In genomic region chr14:89672636-89673279, GRCh38 we compare ENCODE assay signal across 15 cellular contexts.
DNase-seq lines count a peak whose midpoint lies in the region; FAIRE-seq and TF ChIP-seq lines count a peak whose summit lies in the region.
"Had no signal": no experiment of that assay in that cellular context is flagged by ENCODE, and none has a peak within 500 bp of the region (broad histone marks: within the 10 kb centered on the region; RNA-seq: fewer than 3 reads in every experiment).

No MANE protein-coding gene starts in this region.

- FAIRE-seq in H1 (lab: Jason Lieb, UNC), result no peak

- H4K91ac ChIP-seq in H1 (replicated peaks; ENCODE audit: insufficient read length, low read length), result no peak overlapping the region

- H3K18ac ChIP-seq in H1 (ENCODE audit: extremely low read depth, low read length), result no peak overlapping the region

- no peak overlapping the region for H3K56ac ChIP-seq in H1 (replicated peaks; ENCODE audit: insufficient read length, low read depth, low read length)

- peaks cover 14% of the 10 kb centered on the region for H3K4me1 Mint-ChIP-seq in nephron progenitor cell

- TF ChIP-seq EP300 in H1 (IDR thresholded peaks at IDR 0.05; ENCODE audit: borderline replicate concordance in 1 of 2, low read depth in 2 of 2, low read length in 2 of 2), result no peak

- H3K79me1 ChIP-seq in H1 (ENCODE audit: low read depth, low read length), result no peaks in the 10 kb centered on the region

- H3K79me2 ChIP-seq in H1 (ENCODE audit: control insufficient read depth in 1 of 2, insufficient read depth in 2 of 2, low read length in 2 of 2) (no peaks in the 10 kb centered on the region), OCI-LY7 (ENCODE audit: insufficient read depth, low read depth, low read length) (no peaks in the 10 kb centered on the region)

- no peaks in the 10 kb centered on the region for H3K9me2 ChIP-seq in OCI-LY7 (ENCODE audit: insufficient read depth, low read length)

- POLR2A ChIA-PET in H1 (lab: Charles Lee; ENCODE audit: partially characterized antibody), result interaction anchor here (0.7 kb wide), 1 partner anchor 29 kb away, joined by 3 read pairs; no protein-coding TSS in a partner anchor
- POLR2A ChIA-PET in OCI-LY7 (lab: Charles Lee), result interaction anchor here (0.5 to 0.7 kb wide), 2 partner anchors 242 to 832 kb away, joined by 3 read pairs; no protein-coding TSS in a partner anchor

- 91% methylated on average over 12 of the region's 12 CpGs; no CpG with 5 or more reads in 1 of the 2 experiments for WGBS in H1 (ENCODE audit: extremely low coverage in 1 of 2, insufficient coverage in 1 of 2, insufficient read length in 1 of 2, insufficient replicate concordance in 2 of 2, low coverage in 1 of 2, low lambda C conversion rate in 2 of 2, missing lambda C conversion rate in 1 of 2), 2 experiments

- no peak for TF ChIP-seq POLR2A in H1 (IDR thresholded peaks at IDR 0.05; ENCODE audit: control extremely low read depth in 1 of 2, low read depth in 2 of 2, low read length in 2 of 2)

- H3K14ac ChIP-seq in H1 (ENCODE audit: insufficient read length), result no peak overlapping the region

- H3K4me3 ChIP-seq in H1 (ENCODE audit: extremely low read depth in 1 of 4, insufficient read depth in 2 of 4, low read depth in 3 of 4, low read length in 4 of 4) (no peak overlapping the region), OCI-LY7 (ENCODE audit: low read depth, low read length, poor library complexity, severe bottlenecking) (no peak overlapping the region)
- H3K4me3 ChIP-seq: GM23248 had no signal

- no peak overlapping the region for H2BK12ac ChIP-seq in H1 (ENCODE audit: low read depth, low read length)

- BruUV-seq in OCI-LY7 (replicated peaks; lab: Mats Ljungman, UMichigan), result no TSS peak

- H3K4me2 ChIP-seq in H1 (ENCODE audit: insufficient read depth in 1 of 2, low read depth in 2 of 2, low read length in 2 of 2) (no peak overlapping the region), OCI-LY7 (ENCODE audit: low read length) (no peak overlapping the region)

- no peaks in the 10 kb centered on the region for H3K36me3 Mint-ChIP-seq in nephron progenitor cell (ENCODE audit: low read depth)

- CTCF ChIA-PET in H1 (lab: Charles Lee; ENCODE audit: partially characterized antibody), result interaction anchor here (0.8 to 1.5 kb wide), 3 partner anchors 14 to 91 kb away, joined by 3 read pairs; no protein-coding TSS in a partner anchor
- CTCF ChIA-PET in OCI-LY7 (lab: Charles Lee; ENCODE audit: unreplicated experiment), result no interaction called here

- intact Hi-C loops in OCI-LY7 (cut with micrococcal nuclease; ENCODE audit: unreplicated experiment), result no loop called here

- H3K36me3 ChIP-seq in H1 (ENCODE audit: control insufficient read depth in 2 of 4, insufficient read depth in 4 of 4, low read length in 3 of 4) (no peaks in the 10 kb centered on the region), OCI-LY7 (ENCODE audit: insufficient read depth, low read length) (no peaks in the 10 kb centered on the region)

- no peak overlapping the region for H3K4ac ChIP-seq in H1 (replicated peaks; ENCODE audit: insufficient read length, low read depth, low read length)

- H3K4me3 Mint-ChIP-seq in nephron progenitor cell, result no peak overlapping the region
- H3K4me3 Mint-ChIP-seq: activated CD8-positive, alpha-beta memory T cell treated with anti-CD3 and anti-CD28 coated beads, Interleukin-2, amount 10 ng/mL, durations not matched to agents 7 days and 5 days had no signal

- H4K8ac ChIP-seq in H1 (ENCODE audit: extremely low read depth, insufficient read depth, low read length), result no peak overlapping the region

- TF ChIP-seq RAD21 in H1 (IDR thresholded peaks at IDR 0.05 in 1 of 2, conservative IDR thresholded peaks at IDR 0.05 in 1 of 2; ENCODE audit: low read depth in 2 of 2, low read length in 2 of 2), result no peak

- H4K20me1 ChIP-seq in H1 (replicated peaks in 1 of 2; ENCODE audit: control insufficient read depth in 1 of 2, insufficient read depth in 2 of 2, low read length in 2 of 2) (no peaks in the 10 kb centered on the region), OCI-LY7 (ENCODE audit: insufficient read depth, low read length) (no peaks in the 10 kb centered on the region)

- no peak for TF ChIP-seq CTCF in H1 (IDR thresholded peaks at IDR 0.05; ENCODE audit: control extremely low read depth in 1 of 3, insufficient read depth in 1 of 3, low read depth in 1 of 3, low read length in 3 of 3)
- no peak for TF ChIP-seq CTCF in nephron progenitor cell (IDR thresholded peaks at IDR 0.05)
- no peak for TF ChIP-seq CTCF in OCI-LY7 (conservative IDR thresholded peaks at IDR 0.05; ENCODE audit: low read length)

- peak overlapping the region; percentile 84 for H3K27ac Mint-ChIP-seq in nephron progenitor cell
- H3K27ac Mint-ChIP-seq: activated CD8-positive, alpha-beta memory T cell treated with anti-CD3 and anti-CD28 coated beads, Interleukin-2, amount 10 ng/mL, durations not matched to agents 7 days and 5 days had no signal

- H3K9me3 Mint-ChIP-seq in nephron progenitor cell, result peaks cover 5% of the 10 kb centered on the region

- H3K27me3 ChIP-seq in H1 (replicated peaks in 1 of 4; ENCODE audit: control insufficient read depth in 3 of 4, extremely low read depth in 1 of 4, insufficient read depth in 3 of 4, low read length in 3 of 4), result no peaks in the 10 kb centered on the region

- no peaks in the 10 kb centered on the region for H3K4me1 ChIP-seq in H1 (replicated peaks in 1 of 4; ENCODE audit: control insufficient read depth in 3 of 4, insufficient read depth in 4 of 4, low read length in 3 of 4)
- H3K4me1 ChIP-seq in OCI-LY7 (ENCODE audit: insufficient read depth, low read length, poor library complexity, severe bottlenecking), result no peaks in the 10 kb centered on the region

- no peak overlapping the region for H2BK5ac ChIP-seq in H1 (ENCODE audit: low read depth, low read length)

- H3K27ac ChIP-seq in H1 (ENCODE audit: low read depth, low read length), result no peak overlapping the region
- H3K27ac ChIP-seq in OCI-LY7 (ENCODE audit: low read depth, low read length, poor library complexity, severe bottlenecking), result no peak overlapping the region
- H3K27ac ChIP-seq: 22Rv1, GM23248 had no signal

- H3K23me2 ChIP-seq in H1 (ENCODE audit: low read depth, low read length), result peaks cover 2% of the 10 kb centered on the region; the same call in 1 of the 2 replicates

- DNase-seq in DMS 273 (lab: John Stamatoyannopoulos, UW; ENCODE audit: unreplicated experiment), result peak; percentile 22
- DNase-seq in DMS 273 treated with DMSO at 0.1 percent for 48 hours (lab: John Stamatoyannopoulos, UW), result no peak
- peak; percentile 37 for DNase-seq in NCI-H69 (lab: John Stamatoyannopoulos, UW)
- no peak for DNase-seq in H1 (ENCODE audit: low read depth in 1 of 2, low spot score in 2 of 2)
- no peak for DNase-seq in nephron progenitor cell
- no peak for DNase-seq in NCI-H1417 treated with DMSO at 0.1 percent for 48 hours (lab: John Stamatoyannopoulos, UW)
- no peak for DNase-seq in NAMALWA (ENCODE audit: low spot score)
- no peak for DNase-seq in OCI-LY7 (ENCODE audit: low spot score)
- DNase-seq: activated CD8-positive, alpha-beta memory T cell treated with anti-CD3 and anti-CD28 coated beads, Interleukin-2, amount 10 ng/mL, durations not matched to agents 7 days and 5 days; GM23248; hippocampal formation; NCI-H187 treated with DMSO at 0.1 percent for 48 hours; retina; T-helper 9 cell had no signal

- no peak overlapping the region for H3K23ac ChIP-seq in H1 (ENCODE audit: insufficient read length)

- H3K9me3 ChIP-seq in H1 (ENCODE audit: insufficient read depth in 2 of 2, low read depth in 1 of 2, low read length in 1 of 2), result 0 out of 4 replicates have a peak, but pooled peaks cover 0 to 3% of the 10 kb centered on the region in 2 experiments
- H3K9me3 ChIP-seq in OCI-LY7 (ENCODE audit: low read length), result no peaks in the 10 kb centered on the region

- no peak overlapping the region for H2BK120ac ChIP-seq in H1 (replicated peaks; ENCODE audit: low read depth, low read length)

- H3K27me3 Mint-ChIP-seq in nephron progenitor cell (ENCODE audit: low read depth, poor library complexity), result peaks cover 3% of the 10 kb centered on the region
- H3K27me3 Mint-ChIP-seq: activated CD8-positive, alpha-beta memory T cell treated with anti-CD3 and anti-CD28 coated beads, Interleukin-2, amount 10 ng/mL, durations not matched to agents 7 days and 5 days had no signal

- no peak overlapping the region for H2BK20ac ChIP-seq in H1 (ENCODE audit: low read length)

- H2AFZ ChIP-seq in H1 (ENCODE audit: low read length) (peak overlapping the region; percentile 57; the same call in 1 of the 2 replicates), OCI-LY7 (ENCODE audit: low read length) (no peak overlapping the region)
- H2AFZ ChIP-seq: GM23248 had no signal

- no peak overlapping the region for H2BK15ac ChIP-seq in H1 (ENCODE audit: low read length)

- H2AK5ac ChIP-seq in H1 (ENCODE audit: low read depth, low read length), result no peak overlapping the region

- H4K5ac ChIP-seq in H1 (ENCODE audit: insufficient read length, low read depth, low read length), result no peak overlapping the region

- no peak overlapping the region for H3K9ac ChIP-seq in H1 (replicated peaks in 1 of 4; ENCODE audit: extremely low read depth in 1 of 4, low read depth in 3 of 4, low read length in 3 of 4)
- H3K9ac ChIP-seq: GM23248 had no signal

TF ChIP-seq in H1, 55 proteins besides CTCF, POLR2A, EP300 and RAD21 (continues in another document):
- TF ChIP-seq MAFK (IDR thresholded peaks at IDR 0.05; ENCODE audit: low read depth, low read length) (no peak), RNF2 (IDR thresholded peaks at IDR 0.05; ENCODE audit: borderline replicate concordance, low read depth, low read length, missing control alignments, poor library complexity, severe bottlenecking) (no peak), NANOG (IDR thresholded peaks at IDR 0.05; ENCODE audit: insufficient read depth, low read depth, low read length, poor library complexity, severe bottlenecking) (no peak), SIRT6 (IDR thresholded peaks at IDR 0.05; ENCODE audit: low read length) (no peak), TAF7 (optimal IDR thresholded peaks at IDR 0.05; ENCODE audit: borderline replicate concordance, low read depth, low read length) (no peak), SIN3A (conservative IDR thresholded peaks at IDR 0.05 in 1 of 2, IDR thresholded peaks at IDR 0.05 in 1 of 2; ENCODE audit: low read depth in 1 of 2, low read length in 2 of 2) (no peak), FOSL1 (IDR thresholded peaks at IDR 0.05; ENCODE audit: insufficient read depth, low read depth, low read length) (no peak), BACH1 (IDR thresholded peaks at IDR 0.05; ENCODE audit: low read length) (no peak), KDM1A (IDR thresholded peaks at IDR 0.05; ENCODE audit: borderline replicate concordance, low read length) (no peak), POLR2AphosphoS5 (IDR thresholded peaks at IDR 0.05; ENCODE audit: low read depth, low read length) (no peak), CEBPB (IDR thresholded peaks at IDR 0.05; ENCODE audit: low read depth, low read length) (no peak), HDAC2 (IDR thresholded peaks at IDR 0.05; ENCODE audit: borderline replicate concordance in 1 of 2, low read depth in 2 of 2, low read length in 2 of 2) (no peak), SP4 (IDR thresholded peaks at IDR 0.05; ENCODE audit: low read length) (no peak)

Comparison
In these comparisons a context has a peak if more than half of its experiments do, and no peak if none do; other contexts are left out.
1. DNase-seq: peak in DMS 273 (single experiment) and NCI-H69 (single experiment); none in DMS 273 treated with DMSO at 0.1 percent for 48 hours (single experiment), H1 (0 of 2), nephron progenitor cell (single experiment), NCI-H1417 treated with DMSO at 0.1 percent for 48 hours (single experiment), NAMALWA (single experiment) and OCI-LY7 (single experiment).